Comparison of ENCODE assay signal across 1 cellular context in genomic region chr19:40603071-40603718, GRCh38.
TF ChIP-seq lines count a peak whose summit lies in the region.

No MANE protein-coding gene starts in this region.

TF ChIP-seq in K562, 482 proteins besides CTCF, POLR2A, EP300 and RAD21 (continued from another document):
- TF ChIP-seq FOSL1 (tag; conservative IDR thresholded peaks at IDR 0.05) (peak; percentile 45; the same call in 1 of the 2 replicates), ATF6 (CRISPR knock-in tag; IDR thresholded peaks at IDR 0.05) (peak; percentile 84), ZNF175 (CRISPR knock-in tag; IDR thresholded peaks at IDR 0.05; ENCODE audit: low read depth) (no peak), GATAD2A (IDR thresholded peaks at IDR 0.05) (0 out of 2 replicates have a peak, but pooled peaks have one; percentile 69), E2F3 (CRISPR knock-in tag; IDR thresholded peaks at IDR 0.05) (no peak), YY1 (IDR thresholded peaks at IDR 0.05; ENCODE audit: borderline replicate concordance in 1 of 3, control insufficient read depth in 1 of 3, extremely low read depth in 1 of 3, insufficient read depth in 3 of 3, insufficient read length in 1 of 3, insufficient replicate concordance in 2 of 3, low read depth in 1 of 3, low read length in 2 of 3) (peak in 2 of 3 experiments; percentile 13 to 47)
